In the genomic region with DNA sequence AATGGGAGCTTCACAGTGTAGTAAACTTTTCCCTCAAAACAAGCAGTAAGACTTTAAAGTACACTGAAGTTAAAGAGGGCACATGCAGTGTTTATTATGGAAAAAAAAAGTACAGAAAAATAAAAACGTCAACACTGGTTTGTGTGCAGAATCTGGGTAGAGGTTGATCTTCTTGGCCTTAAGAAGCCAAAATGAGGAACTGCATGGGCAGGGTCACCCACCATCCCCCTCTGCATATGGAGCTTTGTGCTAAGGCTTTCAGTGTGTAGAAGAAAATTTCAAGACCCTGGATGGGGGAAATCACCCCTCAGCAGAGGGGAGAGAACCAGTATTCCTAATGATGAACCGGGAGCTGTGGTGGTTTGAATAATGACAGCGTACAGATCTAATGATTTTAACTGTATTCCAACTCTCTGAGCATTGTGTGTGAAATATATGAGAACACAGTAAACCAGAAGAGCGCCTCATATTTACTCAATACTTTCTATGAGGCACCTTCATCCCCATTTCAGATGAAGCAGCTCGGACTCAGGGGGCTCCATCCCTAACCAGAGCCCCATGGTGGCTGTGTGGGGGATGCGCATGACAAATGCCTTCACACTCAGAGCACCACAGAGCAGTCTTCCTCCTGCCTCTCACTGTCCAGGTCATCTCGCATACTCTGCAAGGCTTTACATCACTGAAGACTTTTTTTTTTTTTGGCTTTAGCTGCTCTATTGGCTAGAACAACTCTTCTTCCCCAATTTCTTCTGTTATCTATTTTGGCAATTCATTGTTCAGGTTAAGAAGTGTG, we compare ENCODE assay signal across 1 cellular context.
TF ChIP-seq lines count a peak whose summit lies in the region.

No MANE protein-coding gene starts in this region.

TF ChIP-seq in H1, 55 proteins besides CTCF, POLR2A, EP300 and RAD21:
- TF ChIP-seq POU5F1 (IDR thresholded peaks at IDR 0.05; ENCODE audit: low read depth, low read length) (peak; percentile 75; the same call in 1 of the 2 replicates), CREB1 (IDR thresholded peaks at IDR 0.05) (no peak), CHD2 (IDR thresholded peaks at IDR 0.05; ENCODE audit: low read length) (no peak), MAFK (IDR thresholded peaks at IDR 0.05; ENCODE audit: low read depth, low read length) (no peak), CHD7 (IDR thresholded peaks at IDR 0.05; ENCODE audit: insufficient replicate concordance, low read length) (no peak)
